In genomic region chr12:21773799-21774198, GRCh38 we compare ENCODE assay signal across 1 cellular context.
TF ChIP-seq lines count a peak whose summit lies in the region.

No MANE protein-coding gene starts in this region.

TF ChIP-seq in WTC11, 78 proteins besides CTCF, POLR2A, EP300 and RAD21 (continued from another document):
- TF ChIP-seq ZNF532 (CRISPR knock-in tag; IDR thresholded peaks at IDR 0.05; ENCODE audit: borderline replicate concordance), result no peak
- TF ChIP-seq FOXJ3 (CRISPR knock-in tag; IDR thresholded peaks at IDR 0.05; ENCODE audit: borderline replicate concordance), result no peak
